ENCODE assay signal across 9 cellular contexts in genomic region chr14:21382095-21382494, GRCh38. TPM values are rescaled to one million over a fixed set of nuclear protein-coding genes. Genes with fewer than 3 reads are reported as not detected.
DNase-seq lines count a peak whose midpoint lies in the region; ATAC-seq, FAIRE-seq and TF ChIP-seq lines count a peak whose summit lies in the region.
"Had no signal": no experiment of that assay in that cellular context is flagged by ENCODE, and none has a peak within 500 bp of the region (broad histone marks: within the 10 kb centered on the region; RNA-seq: fewer than 3 reads in every experiment).

No MANE protein-coding gene starts in this region.

- H3K4me3 Mint-ChIP-seq in astrocyte (ENCODE audit: unreplicated experiment) (peak overlapping the region; percentile 96), natural killer cell (peak overlapping the region; percentile 98)

- intact Hi-C loops in natural killer cell (cut with micrococcal nuclease) = loop anchor here (5.0 kb wide), 1 partner anchor 150 kb away; no protein-coding TSS in a partner anchor
- intact Hi-C loops in sciatic nerve (cut with DNase I) = no loop called here

- TF ChIP-seq POLR2A in GM12892 (IDR thresholded peaks at IDR 0.05; ENCODE audit: low read depth, low read length) = no peak

- H3K4me2 ChIP-seq in Loucy (ENCODE audit: low read depth, low read length, poor library complexity, severe bottlenecking) (peak overlapping the region; percentile 71), astrocyte (ENCODE audit: low read length) (peak overlapping the region; percentile 98)

- H3K9me3 Mint-ChIP-seq in astrocyte (ENCODE audit: unreplicated experiment) (no peaks in the 10 kb centered on the region), natural killer cell (no peaks in the 10 kb centered on the region)

- H3K27me3 Mint-ChIP-seq in astrocyte (ENCODE audit: low read depth, unreplicated experiment) = no peaks in the 10 kb centered on the region
- no peaks in the 10 kb centered on the region for H3K27me3 Mint-ChIP-seq in natural killer cell (ENCODE audit: low read depth in 2 of 2)

- no peaks in the 10 kb centered on the region for H3K9me3 ChIP-seq in Loucy (ENCODE audit: insufficient read depth, low read depth, low read length)
- H3K9me3 ChIP-seq in astrocyte (ENCODE audit: insufficient read depth, low read depth, low read length) = no peaks in the 10 kb centered on the region
- H3K9me3 ChIP-seq: neutrophil had no signal

- H3K9ac ChIP-seq in Loucy (ENCODE audit: low read depth, low read length, poor library complexity, severe bottlenecking) = peak overlapping the region; percentile 95
- peak overlapping the region; percentile 98 for H3K9ac ChIP-seq in astrocyte (ENCODE audit: low read length)

- H2AFZ ChIP-seq in Loucy (ENCODE audit: low read length) (no peak overlapping the region), astrocyte (ENCODE audit: low read depth, low read length) (no peak overlapping the region)

- H3K36me3 ChIP-seq in Loucy (ENCODE audit: insufficient read depth, low read length) (no peaks in the 10 kb centered on the region; the same call in 1 of the 2 replicates), astrocyte (ENCODE audit: insufficient read depth, low read length) (peaks cover 3% of the 10 kb centered on the region)

- H4K20me1 ChIP-seq in Loucy (ENCODE audit: insufficient read depth, low read length, poor library complexity, severe bottlenecking) (peaks cover 63% of the 10 kb centered on the region), astrocyte (ENCODE audit: insufficient read depth, low read length) (peaks cover 44% of the 10 kb centered on the region)

- H3K27ac ChIP-seq in astrocyte (ENCODE audit: low read depth, low read length) = peak overlapping the region; percentile 31
- H3K27ac ChIP-seq: neutrophil had no signal

- ATAC-seq in natural killer cell (no peak), sciatic nerve (no peak)

- no peaks in the 10 kb centered on the region for H3K9me2 ChIP-seq in Loucy (replicated peaks; ENCODE audit: low read depth, low read length)

- DNase-seq in astrocyte (ENCODE audit: low read depth) (peak; percentile 6), natural killer cell (no peak), GM12892 (ENCODE audit: insufficient read length) (no peak), nucleus accumbens (lab: John Stamatoyannopoulos, UW) (no peak), sciatic nerve (ENCODE audit: low spot score) (no peak)
- DNase-seq: SHP77 had no signal

- H3F3A ChIP-seq in Loucy (ENCODE audit: low read depth) = no peaks in the 10 kb centered on the region

- H3K4me1 ChIP-seq in Loucy (ENCODE audit: insufficient read depth, low read length, poor library complexity, severe bottlenecking) (peaks cover 50% of the 10 kb centered on the region), astrocyte (ENCODE audit: insufficient read depth, low read length) (peaks cover 15% of the 10 kb centered on the region)

- H3K4me1 Mint-ChIP-seq in astrocyte (ENCODE audit: low read depth, unreplicated experiment) (peaks cover 12% of the 10 kb centered on the region), natural killer cell (peaks cover 33 to 41% of the 10 kb centered on the region in 2 donors)

- FAIRE-seq in astrocyte (lab: Jason Lieb, UNC) = no peak
- no peak for FAIRE-seq in GM12892 (lab: Jason Lieb, UNC)

- H3K27ac Mint-ChIP-seq in astrocyte (ENCODE audit: unreplicated experiment) (peak overlapping the region; percentile 35), natural killer cell (peak overlapping the region; percentile 59 to 99)

- H3K79me2 ChIP-seq in Loucy (ENCODE audit: insufficient read depth, low read length) (peaks cover 68% of the 10 kb centered on the region), astrocyte (ENCODE audit: insufficient read depth, low read length) (peaks cover 70% of the 10 kb centered on the region)

- H3K36me3 Mint-ChIP-seq in astrocyte (ENCODE audit: low read depth, unreplicated experiment) (peaks cover 13% of the 10 kb centered on the region), natural killer cell (no peaks in the 10 kb centered on the region)

- no peaks in the 10 kb centered on the region for H3K27me3 ChIP-seq in Loucy (ENCODE audit: insufficient read depth, low read length, poor library complexity, severe bottlenecking)
- H3K27me3 ChIP-seq in astrocyte (ENCODE audit: insufficient read depth, low read length) = no peaks in the 10 kb centered on the region
- H3K27me3 ChIP-seq: neutrophil had no signal

- H3K4me3 ChIP-seq in GM08714 (ENCODE audit: low read length) (peak overlapping the region; percentile 73; the same call in 1 of the 2 replicates), Loucy (ENCODE audit: low read length, poor library complexity, severe bottlenecking) (peak overlapping the region; percentile 85), astrocyte (ENCODE audit: insufficient read depth, low read depth, low read length) (peak overlapping the region; percentile 98)

- no peak for TF ChIP-seq CTCF in Loucy (conservative IDR thresholded peaks at IDR 0.05; ENCODE audit: low read length)
- TF ChIP-seq CTCF in astrocyte (IDR thresholded peaks at IDR 0.05; ENCODE audit: insufficient read depth, low read depth, low read length) = no peak
- no peak for TF ChIP-seq CTCF in natural killer cell (IDR thresholded peaks at IDR 0.05)

RNA-seq across cellular contexts. Expression of gene SUPT16H, which starts 1.7 kb away (rescaled TPM):
- total RNA-seq in astrocyte (65.7 and 74.3 TPM in 2 replicates), natural killer cell (10 to 100 TPM; 60.3 to 72.6 (median 65.1) TPM), sciatic nerve (59.1 TPM)
- polyA plus RNA-seq in GM12892 (2012; ENCODE audit: missing spikeins) = 91.8 TPM
